Comparison of ENCODE assay signal across 32 cellular contexts in the genomic region with DNA sequence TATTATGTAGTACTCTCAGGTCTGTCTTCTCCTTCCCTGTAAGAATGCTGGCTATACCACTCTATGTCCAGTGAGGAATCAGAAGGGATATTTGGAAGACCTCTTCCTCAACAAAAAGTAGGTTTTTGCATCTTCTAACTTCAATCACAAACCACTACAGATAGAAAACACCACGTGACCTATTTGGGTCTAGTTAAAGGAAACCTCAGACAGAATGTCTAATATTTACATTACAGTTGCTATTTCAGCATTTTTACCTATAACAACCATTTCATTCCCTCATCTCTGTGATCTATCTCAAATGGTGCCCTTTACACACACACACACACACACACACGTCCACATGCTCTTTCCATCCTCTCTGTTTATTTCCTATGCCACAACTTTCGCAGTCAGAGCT. TPM values are rescaled to one million over a fixed set of nuclear protein-coding genes. Genes with fewer than 3 reads are reported as not detected.
"Had no signal": no experiment of that assay in that cellular context is flagged by ENCODE, and none has a peak within 500 bp of the region (broad histone marks: within the 10 kb centered on the region; RNA-seq: fewer than 3 reads in every experiment).

No MANE protein-coding gene starts in this region.

- H3K4me3 ChIP-seq: body of pancreas, colonic mucosa, gastrocnemius medialis, neural progenitor cell, upper lobe of left lung had no signal

- H3K4me3 Mint-ChIP-seq: activated naive CD8-positive, alpha-beta T cell; mesothelial cell of epicardium; neural progenitor cell had no signal

- H3K9ac ChIP-seq: neural progenitor cell, parathyroid adenoma had no signal

- ATAC-seq: body of pancreas; gastrocnemius medialis; left cardiac atrium; naive thymus-derived CD8-positive, alpha-beta T cell; right cardiac atrium; stimulated activated naive CD8-positive, alpha-beta T cell treated with anti-CD3 and anti-CD28 coated beads, Interleukin-15, Interleukin-2, amounts not matched to agents 100 U/mL and 50 U/mL, for 24 hours had no signal

- H3K27ac ChIP-seq: body of pancreas, colonic mucosa, neural progenitor cell, VCaP had no signal

- H3K27me3 ChIP-seq: body of pancreas, colonic mucosa, gastrocnemius medialis, neural progenitor cell, upper lobe of left lung had no signal

- H3K27ac Mint-ChIP-seq: activated naive CD8-positive, alpha-beta T cell; mesothelial cell of epicardium; neural progenitor cell had no signal

- FAIRE-seq: keratinocyte, TTC549 had no signal

- DNase-seq: activated CD4-positive, alpha-beta T cell treated with anti-CD3 and anti-CD28 coated beads for 4 hours; activated CD4-positive, alpha-beta T cell treated with anti-CD3 and anti-CD28 coated beads, Interleukin-2, amount 50 U/mL, for 4 hours; activated effector memory CD4-positive, alpha-beta T cell treated with Interleukin-2 at 50 U/mL for 16 hours; activated naive CD4-positive, alpha-beta T cell treated with Interleukin-2 at 50 U/mL for 16 hours; activated T-cell treated with anti-CD3 and anti-CD28 coated beads for 4 hours; anterior cingulate cortex; body of pancreas; cerebellar nuclear complex; effector CD8-positive, alpha-beta T cell; gastrocnemius medialis; hippocampal formation; left cardiac atrium; mammary epithelial cell; occipital lobe; right cardiac atrium; stimulated activated CD4-positive, alpha-beta T cell treated with anti-CD3 and anti-CD28 coated beads, Interleukin-2, amount 100 ng/mL, for 48 hours; stimulated activated naive CD8-positive, alpha-beta T cell treated with anti-CD3 and anti-CD28 coated beads, Interleukin-15, Interleukin-2, amounts not matched to agents 100 U/mL and 50 U/mL, for 24 hours; T-helper 9 cell; upper lobe of left lung had no signal

- H3K36me3 Mint-ChIP-seq: activated naive CD8-positive, alpha-beta T cell; mesothelial cell of epicardium; naive thymus-derived CD8-positive, alpha-beta T cell; neural progenitor cell had no signal

- H3K79me2 ChIP-seq: parathyroid adenoma had no signal

- H2AFZ ChIP-seq: neural progenitor cell, parathyroid adenoma had no signal

- H3K9me3 Mint-ChIP-seq: mesothelial cell of epicardium; naive thymus-derived CD8-positive, alpha-beta T cell; neural progenitor cell had no signal

- H3K9me3 ChIP-seq: body of pancreas, colonic mucosa, gastrocnemius medialis, upper lobe of left lung had no signal

- H3K36me3 ChIP-seq: colonic mucosa, gastrocnemius medialis, neural progenitor cell, upper lobe of left lung had no signal

- H3K4me2 ChIP-seq: neural progenitor cell had no signal

- H3K27me3 Mint-ChIP-seq: activated naive CD8-positive, alpha-beta T cell; naive thymus-derived CD8-positive, alpha-beta T cell had no signal

RNA-seq across cellular contexts. Expression of gene ADORA3, which starts 7.9 kb away (rescaled TPM):
- total RNA-seq: epithelial cell of proximal tubule; mammary epithelial cell; mesothelial cell of epicardium; pulmonary artery endothelial cell; T-helper 1 cell treated with Interleukin-12 subunit alpha and Interleukin-12 subunit beta and Interleukin-4 antibody, amounts not matched to agents 30 ng/mL and 1 ng/mL, for 36 hours had no signal
- polyA plus RNA-seq: keratinocyte; mammary epithelial cell; naive thymus-derived CD8-positive, alpha-beta T cell had no signal

RNA-seq across cellular contexts. Expression of gene TMIGD3, which starts 7.9 kb away (rescaled TPM):
- total RNA-seq: dermis microvascular lymphatic vessel endothelial cell; epithelial cell of proximal tubule; mammary epithelial cell; mesothelial cell of epicardium; naive thymus-derived CD8-positive, alpha-beta T cell; pulmonary artery endothelial cell had no signal
- polyA plus RNA-seq: keratinocyte; mammary epithelial cell; naive thymus-derived CD8-positive, alpha-beta T cell had no signal

RNA-seq across cellular contexts. Expression of gene C1orf162, which starts 37.6 kb away (rescaled TPM):
- total RNA-seq: epithelial cell of proximal tubule had no signal
